15 cellular contexts compared by ENCODE assay signal in genomic region chr7:84914598-84914997, GRCh38.
DNase-seq lines count a peak whose midpoint lies in the region; ATAC-seq and TF ChIP-seq lines count a peak whose summit lies in the region.
"Had no signal": no experiment of that assay in that cellular context is flagged by ENCODE, and none has a peak within 500 bp of the region (broad histone marks: within the 10 kb centered on the region; RNA-seq: fewer than 3 reads in every experiment).

No MANE protein-coding gene starts in this region.

- H3K27ac ChIP-seq in 22Rv1, result no peak overlapping the region
- no peak overlapping the region for H3K27ac ChIP-seq in lower lobe of right lung

- ATAC-seq in lower lobe of right lung, result no peak
- ATAC-seq: naive thymus-derived CD8-positive, alpha-beta T cell had no signal

- H3K27me3 ChIP-seq in lower lobe of right lung (ENCODE audit: low read depth), result no peaks in the 10 kb centered on the region

- intact Hi-C loops in lower lobe of right lung (cut with DNase I), result no loop called here

- DNase-seq in ELR (ENCODE audit: low read depth), result peak; percentile 2
- peak; percentile 60 for DNase-seq in NCI-H69 (lab: John Stamatoyannopoulos, UW)
- peak; percentile 14 for DNase-seq in epithelial cell of esophagus (ENCODE audit: low read depth)
- no peak for DNase-seq in activated CD4-positive, alpha-beta T cell treated with anti-CD3 and anti-CD28 coated beads for 1 hour
- no peak for DNase-seq in NCI-H2227 (lab: John Stamatoyannopoulos, UW; ENCODE audit: unreplicated experiment)
- no peak for DNase-seq in central memory CD4-positive, alpha-beta T cell
- no peak for DNase-seq in lower lobe of right lung
- DNase-seq: activated gamma-delta T cell; effector CD8-positive, alpha-beta T cell; GDM1; naive thymus-derived CD8-positive, alpha-beta T cell; NCI-H2171; stimulated activated CD4-positive, alpha-beta T cell treated with anti-CD3 and anti-CD28 coated beads, Interleukin-2, amount 100 ng/mL, for 48 hours; stimulated activated naive CD4-positive, alpha-beta T cell had no signal

- no peaks in the 10 kb centered on the region for H3K4me1 ChIP-seq in lower lobe of right lung

- H3K9me3 ChIP-seq in lower lobe of right lung, result peaks cover 3% of the 10 kb centered on the region

- peak; percentile 31 for TF ChIP-seq CTCF in 22Rv1 (IDR thresholded peaks at IDR 0.05)
- peak; percentile 26 for TF ChIP-seq CTCF in epithelial cell of esophagus (IDR thresholded peaks at IDR 0.05; ENCODE audit: insufficient read depth, low read depth, low read length, missing control alignments)
- no peak for TF ChIP-seq CTCF in lower lobe of right lung (IDR thresholded peaks at IDR 0.05)

- no peak overlapping the region for H3K4me3 ChIP-seq in epithelial cell of esophagus (ENCODE audit: low read length)
- H3K4me3 ChIP-seq in lower lobe of right lung, result no peak overlapping the region

- H3K36me3 ChIP-seq in lower lobe of right lung, result no peaks in the 10 kb centered on the region

Comparison
In these comparisons a context has a peak if more than half of its experiments do, and no peak if none do; other contexts are left out.
1. DNase-seq: peak in ELR (single experiment), NCI-H69 (single experiment) and epithelial cell of esophagus (single experiment); none in activated CD4-positive, alpha-beta T cell treated with anti-CD3 and anti-CD28 coated beads for 1 hour (single experiment), NCI-H2227 (single experiment), central memory CD4-positive, alpha-beta T cell (single experiment) and lower lobe of right lung (single experiment).